7 cellular contexts compared by ENCODE assay signal in genomic region chr16:30248379-30248778, GRCh38. TPM values are rescaled to one million over a fixed set of nuclear protein-coding genes. Genes with fewer than 3 reads are reported as not detected.
DNase-seq lines count a peak whose midpoint lies in the region; ATAC-seq and TF ChIP-seq lines count a peak whose summit lies in the region.
"Not testable (repeated sequence)": the region's sequence is repeated elsewhere in the genome, so short reads cannot be mapped to it uniquely, and the experiment has no call there.

Gene NPIPB13 (minus strand): TSS chr16:30248479. CDS start chr16:30245573, 2,906 bp downstream.

- not testable (repeated sequence) for H3K9me3 Mint-ChIP-seq in Calu3 (ENCODE audit: low read depth, unreplicated experiment); activated CD8-positive, alpha-beta memory T cell treated with anti-CD3 and anti-CD28 coated beads, Interleukin-2, amount 10 ng/mL, durations not matched to agents 7 days and 5 days (ENCODE audit: low read depth); MCF 10A (ENCODE audit: unreplicated experiment); naive thymus-derived CD4-positive, alpha-beta T cell

- not testable (repeated sequence) for BruUV-seq in Calu3 (replicated peaks; lab: Mats Ljungman, UMichigan); MCF 10A (replicated peaks; lab: Mats Ljungman, UMichigan)

- H3K4me1 Mint-ChIP-seq in Calu3 (ENCODE audit: low read depth, unreplicated experiment); T-helper 17 cell; activated CD8-positive, alpha-beta memory T cell treated with anti-CD3 and anti-CD28 coated beads, Interleukin-2, amount 10 ng/mL, durations not matched to agents 7 days and 5 days; MCF 10A (ENCODE audit: insufficient read depth, unreplicated experiment); naive thymus-derived CD4-positive, alpha-beta T cell: not testable (repeated sequence)

- intact Hi-C loops in Calu3 (cut with micrococcal nuclease; ENCODE audit: unreplicated experiment); MCF 10A (cut with micrococcal nuclease); left lung (cut with DNase I); naive thymus-derived CD4-positive, alpha-beta T cell (cut with micrococcal nuclease); testis (cut with DNase I; ENCODE audit: low total_unique reads): not testable (repeated sequence)

- WGBS in testis, 2 donors = no CpG with 5 or more reads among the region's 4 CpGs

- not testable (repeated sequence) for DNase-seq in Calu3; T-helper 17 cell; activated CD8-positive, alpha-beta memory T cell treated with anti-CD3 and anti-CD28 coated beads, Interleukin-2, amount 10 ng/mL, durations not matched to agents 7 days and 5 days; MCF 10A (ENCODE audit: unreplicated experiment); left lung; naive thymus-derived CD4-positive, alpha-beta T cell; testis

- CTCF ChIA-PET in Calu3 (lab: Charles Lee); activated CD8-positive, alpha-beta memory T cell treated with anti-CD3 and anti-CD28 coated beads, Interleukin-2, amount 10 ng/mL, durations not matched to agents 7 days and 5 days (lab: Charles Lee); MCF 10A (lab: Yijun Ruan, JAX); naive thymus-derived CD4-positive, alpha-beta T cell (lab: Charles Lee): not testable (repeated sequence)

- not testable (repeated sequence) for H3K4me1 ChIP-seq in left lung; naive thymus-derived CD4-positive, alpha-beta T cell (ENCODE audit: control insufficient read depth in 2 of 2, insufficient read depth in 2 of 2, low read length in 2 of 2); testis

- H3K27ac ChIP-seq in left lung; naive thymus-derived CD4-positive, alpha-beta T cell (ENCODE audit: low read depth, low read length); testis: not testable (repeated sequence)

- not testable (repeated sequence) for ATAC-seq in T-helper 17 cell; activated CD8-positive, alpha-beta memory T cell treated with anti-CD3 and anti-CD28 coated beads, Interleukin-2, amount 10 ng/mL, durations not matched to agents 7 days and 5 days; left lung; naive thymus-derived CD4-positive, alpha-beta T cell

- H3K36me3 Mint-ChIP-seq in Calu3 (ENCODE audit: insufficient read depth, unreplicated experiment); T-helper 17 cell (ENCODE audit: low read depth); activated CD8-positive, alpha-beta memory T cell treated with anti-CD3 and anti-CD28 coated beads, Interleukin-2, amount 10 ng/mL, durations not matched to agents 7 days and 5 days; MCF 10A (ENCODE audit: insufficient read depth, unreplicated experiment); naive thymus-derived CD4-positive, alpha-beta T cell: not testable (repeated sequence)

- POLR2A ChIA-PET in MCF 10A (lab: Yijun Ruan, JAX); naive thymus-derived CD4-positive, alpha-beta T cell (lab: Charles Lee): not testable (repeated sequence)

- H3K27me3 Mint-ChIP-seq in Calu3 (ENCODE audit: unreplicated experiment); T-helper 17 cell; activated CD8-positive, alpha-beta memory T cell treated with anti-CD3 and anti-CD28 coated beads, Interleukin-2, amount 10 ng/mL, durations not matched to agents 7 days and 5 days; MCF 10A (ENCODE audit: insufficient read depth, unreplicated experiment); naive thymus-derived CD4-positive, alpha-beta T cell: not testable (repeated sequence)

- not testable (repeated sequence) for TF ChIP-seq POLR2A in testis (IDR thresholded peaks at IDR 0.05)

- H3K4me3 Mint-ChIP-seq in Calu3 (ENCODE audit: low read depth, unreplicated experiment); T-helper 17 cell; activated CD8-positive, alpha-beta memory T cell treated with anti-CD3 and anti-CD28 coated beads, Interleukin-2, amount 10 ng/mL, durations not matched to agents 7 days and 5 days; MCF 10A (ENCODE audit: unreplicated experiment); naive thymus-derived CD4-positive, alpha-beta T cell: not testable (repeated sequence)

- not testable (repeated sequence) for TF ChIP-seq CTCF in Calu3 (IDR thresholded peaks at IDR 0.05; ENCODE audit: unreplicated experiment); MCF 10A (IDR thresholded peaks at IDR 0.05; ENCODE audit: unreplicated experiment); left lung (IDR thresholded peaks at IDR 0.05); testis (IDR thresholded peaks at IDR 0.05)

- H3K36me3 ChIP-seq in left lung; naive thymus-derived CD4-positive, alpha-beta T cell (ENCODE audit: control insufficient read depth in 2 of 3, insufficient read depth in 3 of 3, low read length in 3 of 3); testis (ENCODE audit: low read depth, missing control alignments): not testable (repeated sequence)

- not testable (repeated sequence) for H3K27me3 ChIP-seq in left lung; naive thymus-derived CD4-positive, alpha-beta T cell (ENCODE audit: control insufficient read depth in 2 of 2, insufficient read depth in 2 of 2, low read length in 2 of 2); testis

- H3K4me3 ChIP-seq in left lung; naive thymus-derived CD4-positive, alpha-beta T cell (ENCODE audit: low read length); testis: not testable (repeated sequence)

- not testable (repeated sequence) for H3K9me3 ChIP-seq in T-helper 17 cell (ENCODE audit: control insufficient read depth, low read length, poor library complexity, severe bottlenecking); left lung; naive thymus-derived CD4-positive, alpha-beta T cell (ENCODE audit: control insufficient read depth in 2 of 3, low read length in 3 of 3); testis

- not testable (repeated sequence) for H3K27ac Mint-ChIP-seq in Calu3 (ENCODE audit: unreplicated experiment); T-helper 17 cell; activated CD8-positive, alpha-beta memory T cell treated with anti-CD3 and anti-CD28 coated beads, Interleukin-2, amount 10 ng/mL, durations not matched to agents 7 days and 5 days; MCF 10A (ENCODE audit: low read depth, unreplicated experiment); naive thymus-derived CD4-positive, alpha-beta T cell

RNA-seq across cellular contexts. Expression of gene NPIPB13, which starts in this region (rescaled TPM):
- total RNA-seq in Calu3 (2022) = 18.5 and 20.5 TPM in 2 replicates
- total RNA-seq in T-helper 17 cell = 10 to 100 TPM; 17.4 to 30.3 TPM
- total RNA-seq in activated CD8-positive, alpha-beta memory T cell treated with anti-CD3 and anti-CD28 coated beads, Interleukin-2, amount 10 ng/mL, durations not matched to agents 7 days and 5 days = 10 to 100 TPM; 12.8 to 23.8 TPM
- 11.6 and 15.3 TPM in 2 replicates for total RNA-seq in MCF 10A (2022)
- total RNA-seq in left lung = 10 to 100 TPM; 13.6 to 27.0 TPM
- 10 to 100 TPM; 13.3 to 33.3 (median 14.4) TPM for total RNA-seq in naive thymus-derived CD4-positive, alpha-beta T cell
- 1 to 10 TPM in 1 of 2 donors, under 1 TPM in 1; 0.85 to 2.6 TPM for polyA plus RNA-seq in naive thymus-derived CD4-positive, alpha-beta T cell
- total RNA-seq in testis = 10 to 100 TPM; 11.0 to 15.7 TPM
- polyA plus RNA-seq in testis (ENCODE audit: insufficient read depth, low read depth, low replicate concordance) = 4.7 TPM
